Comparison of ENCODE assay signal across 12 cellular contexts in the genomic region with DNA sequence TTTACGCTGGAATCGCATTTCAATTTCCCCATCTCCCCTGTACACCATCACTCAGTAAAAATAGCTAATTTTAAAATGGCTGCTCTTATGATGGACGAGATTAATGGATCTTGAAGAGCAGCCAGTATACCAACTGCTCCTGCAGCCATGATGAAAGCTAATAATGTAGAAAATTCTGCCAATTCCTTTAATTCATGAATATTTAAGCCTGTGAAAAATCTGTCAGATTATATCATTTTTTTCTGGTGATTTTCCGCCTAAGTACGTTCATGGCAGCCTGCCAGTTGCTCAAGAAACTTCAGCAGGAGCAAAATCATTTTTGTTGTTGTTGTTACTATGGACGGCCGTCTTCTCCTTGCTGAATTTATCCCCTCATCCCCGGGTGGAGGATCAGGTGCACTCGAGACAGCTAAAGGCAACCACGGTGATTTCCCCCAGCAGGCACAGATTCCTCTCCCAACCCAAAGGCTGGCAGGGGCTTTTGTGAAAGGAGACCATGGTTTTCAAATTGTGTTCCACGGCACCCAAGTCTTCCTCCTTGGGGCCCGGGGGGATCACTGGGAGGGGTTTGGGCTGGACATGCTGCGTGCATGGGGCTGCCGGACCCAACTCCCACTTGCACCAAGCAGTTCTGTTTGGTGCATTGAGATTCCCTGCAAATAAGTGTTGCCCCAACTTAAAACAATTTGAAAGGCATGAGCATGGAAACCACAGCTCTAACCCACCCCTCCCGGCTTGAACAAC.
DNase-seq lines count a peak whose midpoint lies in the region; ATAC-seq, FAIRE-seq and TF ChIP-seq lines count a peak whose summit lies in the region.
"Had no signal": no experiment of that assay in that cellular context is flagged by ENCODE, and none has a peak within 500 bp of the region (broad histone marks: within the 10 kb centered on the region; RNA-seq: fewer than 3 reads in every experiment).

No MANE protein-coding gene starts in this region.

- TF ChIP-seq CTCF in A549 (IDR thresholded peaks at IDR 0.05) (no peak), HCT116 (IDR thresholded peaks at IDR 0.05 in 2 of 3, conservative IDR thresholded peaks at IDR 0.05 in 1 of 3; ENCODE audit: borderline replicate concordance in 1 of 3, insufficient read depth in 1 of 3, low read depth in 2 of 3, low read length in 2 of 3) (no peak), breast epithelium (IDR thresholded peaks at IDR 0.05) (no peak), WTC11 (IDR thresholded peaks at IDR 0.05) (no peak)

- TF ChIP-seq POLR2A in A549 (IDR thresholded peaks at IDR 0.05; ENCODE audit: low read length) (no peak), HCT116 (IDR thresholded peaks at IDR 0.05; ENCODE audit: borderline replicate concordance, extremely low read depth, insufficient read depth, insufficient read length) (no peak), breast epithelium (IDR thresholded peaks at IDR 0.05) (no peak)

- no peaks in the 10 kb centered on the region for H3K9me3 ChIP-seq in A549
- H3K9me3 ChIP-seq in HCT116 (ENCODE audit: control insufficient read depth in 1 of 2, insufficient read depth in 1 of 2, low read depth in 1 of 2, low read length in 2 of 2): no peaks in the 10 kb centered on the region
- no peaks in the 10 kb centered on the region for H3K9me3 ChIP-seq in breast epithelium
- no peaks in the 10 kb centered on the region for H3K9me3 ChIP-seq in naive thymus-derived CD4-positive, alpha-beta T cell (ENCODE audit: control insufficient read depth in 2 of 3, low read length in 3 of 3)
- H3K9me3 ChIP-seq: tibial nerve had no signal

- peak overlapping the region; percentile 71 to 89; a peak in 5 of 6 replicates for H3K27ac ChIP-seq in A549
- H3K27ac ChIP-seq in HCT116 (ENCODE audit: low read depth, low read length): peak overlapping the region; percentile 88
- peak overlapping the region; percentile 90 to 91 for H3K27ac ChIP-seq in breast epithelium
- no peak overlapping the region for H3K27ac ChIP-seq in naive thymus-derived CD4-positive, alpha-beta T cell (ENCODE audit: low read depth, low read length)
- H3K27ac ChIP-seq in caudate nucleus (ENCODE audit: low read depth, low read length): no peak overlapping the region
- no peak overlapping the region for H3K27ac ChIP-seq in substantia nigra (ENCODE audit: low read depth, low read length, poor library complexity, severe bottlenecking)

- H3K4me3 Mint-ChIP-seq in naive thymus-derived CD4-positive, alpha-beta T cell: peak overlapping the region; percentile 40 to 88 (median 82)
- H3K4me3 Mint-ChIP-seq in stimulated activated naive B cell treated with anti-CD40 and anti-IgM and Interleukin-4, amounts not matched to agents 10 μg/mL and 1 μg/mL and 100 μg/mL, for 72 hours: peak overlapping the region in 1 of 2 donors; percentile 54
- no peak overlapping the region for H3K4me3 Mint-ChIP-seq in WTC11

- H3K4me2 ChIP-seq in A549 (peak overlapping the region; percentile 70), HCT116 (ENCODE audit: low read length) (peak overlapping the region; percentile 82)

- intact Hi-C loops in HCT116 (cut with micrococcal nuclease): no loop called here
- intact Hi-C loops in breast epithelium (cut with DNase I; ENCODE audit: low total_unique reads): no loop called here
- intact Hi-C loops in naive thymus-derived CD4-positive, alpha-beta T cell (cut with micrococcal nuclease): loop anchor here (2.0 kb wide), 1 partner anchor 19 kb away; no protein-coding TSS in a partner anchor

- no TSS peak for BruUV-seq in HCT116 (replicated peaks; lab: Mats Ljungman, UMichigan)

- H3K27me3 ChIP-seq in HCT116 (ENCODE audit: insufficient read depth, low read length) (peaks cover 3% of the 10 kb centered on the region; the same call in 1 of the 2 replicates), breast epithelium (no peaks in the 10 kb centered on the region)
- H3K27me3 ChIP-seq in naive thymus-derived CD4-positive, alpha-beta T cell (ENCODE audit: control insufficient read depth in 2 of 2, insufficient read depth in 2 of 2, low read length in 2 of 2): peaks cover 0 to 4% of the 10 kb centered on the region in 2 donors
- H3K27me3 ChIP-seq: tibial nerve had no signal

- WGBS in A549 (ENCODE audit: missing lambda C conversion rate): 91% methylated on average over 15 of the region's 15 CpGs

- ATAC-seq in A549: no peak
- no peak for ATAC-seq in HCT116
- ATAC-seq in naive thymus-derived CD4-positive, alpha-beta T cell: no peak
- ATAC-seq in stimulated activated naive B cell treated with anti-CD40 and anti-IgM and Interleukin-4, amounts not matched to agents 10 μg/mL and 1 μg/mL and 100 μg/mL, for 72 hours (replicated peaks): no peak
- no peak for ATAC-seq in WTC11

- peaks cover 20 to 45% (median 29%) of the 10 kb centered on the region in 7 donors for H3K4me1 Mint-ChIP-seq in naive thymus-derived CD4-positive, alpha-beta T cell
- H3K4me1 Mint-ChIP-seq in stimulated activated naive B cell treated with anti-CD40 and anti-IgM and Interleukin-4, amounts not matched to agents 10 μg/mL and 1 μg/mL and 100 μg/mL, for 72 hours: peaks cover 20 to 47% of the 10 kb centered on the region in 2 donors
- no peaks in the 10 kb centered on the region for H3K4me1 Mint-ChIP-seq in WTC11

- H3K4me3 ChIP-seq in A549 (no peak overlapping the region), HCT116 (replicated peaks in 1 of 2; ENCODE audit: low read depth in 1 of 2, low read length in 2 of 2) (peak overlapping the region in 1 of 2 experiments; percentile 48; a peak in 3 of 4 replicates), breast epithelium (peak overlapping the region in 1 of 3 donors; percentile 59)
- H3K4me3 ChIP-seq in naive thymus-derived CD4-positive, alpha-beta T cell (ENCODE audit: low read length): no peak overlapping the region

- peaks cover 0 to 79% (median 7%) of the 10 kb centered on the region in 5 donors for H3K27me3 Mint-ChIP-seq in naive thymus-derived CD4-positive, alpha-beta T cell
- peaks cover 26 to 50% of the 10 kb centered on the region in 2 donors for H3K27me3 Mint-ChIP-seq in stimulated activated naive B cell treated with anti-CD40 and anti-IgM and Interleukin-4, amounts not matched to agents 10 μg/mL and 1 μg/mL and 100 μg/mL, for 72 hours
- H3K27me3 Mint-ChIP-seq in WTC11 (ENCODE audit: low read depth): no peaks in the 10 kb centered on the region

- H3K36me3 ChIP-seq in HCT116 (ENCODE audit: control insufficient read depth in 1 of 2, insufficient read depth in 2 of 2, low read length in 2 of 2) (no peaks in the 10 kb centered on the region), breast epithelium (no peaks in the 10 kb centered on the region)
- H3K36me3 ChIP-seq in naive thymus-derived CD4-positive, alpha-beta T cell (ENCODE audit: control insufficient read depth in 2 of 3, insufficient read depth in 3 of 3, low read length in 3 of 3): no peaks in the 10 kb centered on the region
- H3K36me3 ChIP-seq: tibial nerve had no signal

- H3K4me1 ChIP-seq in A549 (peaks cover 48% of the 10 kb centered on the region), HCT116 (ENCODE audit: control insufficient read depth in 1 of 2, insufficient read depth in 2 of 2, low read length in 2 of 2) (peaks cover 26 to 38% of the 10 kb centered on the region in 2 experiments), breast epithelium (peaks cover 5 to 14% of the 10 kb centered on the region in 2 donors)
- H3K4me1 ChIP-seq in naive thymus-derived CD4-positive, alpha-beta T cell (ENCODE audit: control insufficient read depth in 2 of 2, insufficient read depth in 2 of 2, low read length in 2 of 2): peaks cover 10 to 27% of the 10 kb centered on the region in 2 donors

- peak overlapping the region; percentile 45; the same call in 1 of the 2 replicates for H3K9ac ChIP-seq in HCT116 (ENCODE audit: low read length)

- peaks cover 0 to 7% (median 0%) of the 10 kb centered on the region in 5 donors for H3K36me3 Mint-ChIP-seq in naive thymus-derived CD4-positive, alpha-beta T cell
- peaks cover 1 to 11% of the 10 kb centered on the region in 2 donors for H3K36me3 Mint-ChIP-seq in stimulated activated naive B cell treated with anti-CD40 and anti-IgM and Interleukin-4, amounts not matched to agents 10 μg/mL and 1 μg/mL and 100 μg/mL, for 72 hours
- H3K36me3 Mint-ChIP-seq in WTC11: no peaks in the 10 kb centered on the region
- H3K36me3 Mint-ChIP-seq: CD8-positive, alpha-beta memory T cell had no signal

- no peak for TF ChIP-seq RAD21 in A549 (conservative IDR thresholded peaks at IDR 0.05 in 1 of 2, IDR thresholded peaks at IDR 0.05 in 1 of 2)
- no peak for TF ChIP-seq RAD21 in HCT116 (IDR thresholded peaks at IDR 0.05; ENCODE audit: low read depth)

- H2AFZ ChIP-seq in HCT116 (ENCODE audit: low read depth, low read length, poor library complexity, severe bottlenecking): no peak overlapping the region

- POLR2A ChIA-PET in A549 (lab: Yijun Ruan, JAX) (interaction anchor here (0.9 to 2.6 kb wide), 5 partner anchors 35 to 1011 kb away, joined by 3 to 16 read pairs (median 4); no protein-coding TSS in a partner anchor), HCT116 (lab: Charles Lee) (interaction anchor here (0.6 to 1.1 kb wide), 2 partner anchors 30 to 882 kb away, joined by 3 read pairs; no protein-coding TSS in a partner anchor), WTC11 (lab: Charles Lee) (interaction anchor here (1.0 kb wide), 1 partner anchor 24 kb away, joined by 4 read pairs; no protein-coding TSS in a partner anchor)
- POLR2A ChIA-PET in naive thymus-derived CD4-positive, alpha-beta T cell (lab: Charles Lee): no interaction called here

- H4K20me1 ChIP-seq in HCT116 (ENCODE audit: insufficient read depth): no peaks in the 10 kb centered on the region

- peak overlapping the region in 6 of 9 donors; percentile 16 to 77 (median 54) for H3K27ac Mint-ChIP-seq in naive thymus-derived CD4-positive, alpha-beta T cell
- H3K27ac Mint-ChIP-seq in stimulated activated naive B cell treated with anti-CD40 and anti-IgM and Interleukin-4, amounts not matched to agents 10 μg/mL and 1 μg/mL and 100 μg/mL, for 72 hours: no peak overlapping the region
- H3K27ac Mint-ChIP-seq in WTC11: no peak overlapping the region
- H3K27ac Mint-ChIP-seq: CD8-positive, alpha-beta memory T cell had no signal

- no peaks in the 10 kb centered on the region for H3K79me2 ChIP-seq in HCT116 (ENCODE audit: insufficient read depth, low read length)

- DNase-seq in A549 (ENCODE audit: low read depth in 1 of 2, low spot score in 1 of 2) (no peak), HCT116 (ENCODE audit: low read depth, low spot score) (no peak), breast epithelium (ENCODE audit: low spot score in 2 of 2) (no peak), caudate nucleus (lab: John Stamatoyannopoulos, UW) (no peak), WTC11 (ENCODE audit: low spot score) (no peak), substantia nigra (lab: John Stamatoyannopoulos, UW) (no peak)
- DNase-seq in naive thymus-derived CD4-positive, alpha-beta T cell: no peak
- DNase-seq in stimulated activated naive B cell treated with anti-CD40 and anti-IgM and Interleukin-4, amounts not matched to agents 10 μg/mL and 1 μg/mL and 100 μg/mL, for 72 hours: no peak
- DNase-seq: central memory CD4-positive, alpha-beta T cell had no signal

- RAD21 ChIA-PET in HCT116 (lab: Charles Lee; ENCODE audit: low non-redundant PET in 1 of 2, low total read pairs in 2 of 2, uncharacterized antibody in 2 of 2, unreplicated experiment in 2 of 2): no interaction called here

- H3K9me3 Mint-ChIP-seq in naive thymus-derived CD4-positive, alpha-beta T cell: peaks cover 0 to 4% (median 0%) of the 10 kb centered on the region in 11 donors
- H3K9me3 Mint-ChIP-seq in stimulated activated naive B cell treated with anti-CD40 and anti-IgM and Interleukin-4, amounts not matched to agents 10 μg/mL and 1 μg/mL and 100 μg/mL, for 72 hours: peaks cover 6 to 7% of the 10 kb centered on the region in 2 donors
- H3K9me3 Mint-ChIP-seq in WTC11: peaks cover 3% of the 10 kb centered on the region; the same call in 1 of the 2 replicates

- H3K9me2 ChIP-seq in HCT116 (ENCODE audit: insufficient read depth): no peaks in the 10 kb centered on the region

- CTCF ChIA-PET in A549 (lab: Yijun Ruan, JAX) (interaction anchor here (0.9 to 12.6 kb wide), 8 partner anchors 8 to 373 kb away, joined by 3 to 147 read pairs (median 6); no protein-coding TSS in a partner anchor), HCT116 (lab: Charles Lee) (interaction anchor here (1.0 to 2.0 kb wide), 2 partner anchors 8 to 15 kb away, joined by 3 to 19 read pairs; no protein-coding TSS in a partner anchor), WTC11 (lab: Charles Lee) (no interaction called here)
- CTCF ChIA-PET in naive thymus-derived CD4-positive, alpha-beta T cell (lab: Charles Lee): interaction anchor here (1.3 to 1.9 kb wide), 5 partner anchors 12 to 1005 kb away, joined by 3 to 8 read pairs (median 3); no protein-coding TSS in a partner anchor

- no peak for FAIRE-seq in A549 (lab: Jason Lieb, UNC)
- FAIRE-seq: TTC549 had no signal

- no peak for TF ChIP-seq EP300 in A549 (IDR thresholded peaks at IDR 0.05)

Comparison
In these comparisons a context has a peak if more than half of its experiments do, and no peak if none do; other contexts are left out.
1. H3K27ac ChIP-seq: peak in A549 (2 of 2), HCT116 (single experiment) and breast epithelium (2 of 2); none in naive thymus-derived CD4-positive, alpha-beta T cell (single experiment), caudate nucleus (single experiment) and substantia nigra (single experiment).
2. H3K27ac Mint-ChIP-seq: peak in naive thymus-derived CD4-positive, alpha-beta T cell (6 of 9); none in stimulated activated naive B cell treated with anti-CD40 and anti-IgM and Interleukin-4, amounts not matched to agents 10 μg/mL and 1 μg/mL and 100 μg/mL, for 72 hours (single experiment) and WTC11 (single experiment).
3. intact Hi-C loops: an anchor here in naive thymus-derived CD4-positive, alpha-beta T cell (2.0 kb wide); none called in HCT116 and breast epithelium.